Comparison of ENCODE assay signal across 20 cellular contexts in genomic region chr17:16007439-16007838, GRCh38. TPM values are rescaled to one million over a fixed set of nuclear protein-coding genes. Genes with fewer than 3 reads are reported as not detected.
DNase-seq lines count a peak whose midpoint lies in the region; ATAC-seq, FAIRE-seq and TF ChIP-seq lines count a peak whose summit lies in the region.
"Had no signal": no experiment of that assay in that cellular context is flagged by ENCODE, and none has a peak within 500 bp of the region (broad histone marks: within the 10 kb centered on the region; RNA-seq: fewer than 3 reads in every experiment).

No MANE protein-coding gene starts in this region.

- peak; percentile 72 for ATAC-seq in stimulated activated naive CD8-positive, alpha-beta T cell treated with anti-CD3 and anti-CD28 coated beads, Interleukin-15, amount 100 ng/mL, for 72 hours
- ATAC-seq in stimulated activated naive CD8-positive, alpha-beta T cell treated with anti-CD3 and anti-CD28 coated beads, Interleukin-15, Interleukin-2, amounts not matched to agents 100 U/mL and 50 U/mL, for 24 hours = no peak
- peak; percentile 69 for ATAC-seq in GM12878
- ATAC-seq in upper lobe of right lung = peak; percentile 20
- ATAC-seq in left lung = no peak

- no peaks in the 10 kb centered on the region for H3K4me1 ChIP-seq in GM12878 (ENCODE audit: control insufficient read depth, insufficient read depth, low read length)
- H3K4me1 ChIP-seq in upper lobe of right lung = peaks cover 16% of the 10 kb centered on the region
- peaks cover 0 to 30% of the 10 kb centered on the region in 2 donors for H3K4me1 ChIP-seq in left lung
- H3K4me1 ChIP-seq: Caco-2 had no signal

- SMC1A ChIA-PET in GM12878 (lab: Charles Lee; ENCODE audit: uncharacterized antibody, unreplicated experiment) = interaction anchor here (1.0 kb wide), 1 partner anchor 8 kb away, joined by 3 read pairs; no protein-coding TSS in a partner anchor

- no peaks in the 10 kb centered on the region for H3K27me3 Mint-ChIP-seq in stimulated activated naive CD8-positive, alpha-beta T cell treated with anti-CD3 and anti-CD28 coated beads, Interleukin-15, amount 100 ng/mL, for 72 hours
- H3K27me3 Mint-ChIP-seq: IgD-negative memory B cell had no signal

- no peak overlapping the region for H3K4me3 Mint-ChIP-seq in stimulated activated naive CD8-positive, alpha-beta T cell treated with anti-CD3 and anti-CD28 coated beads, Interleukin-15, amount 100 ng/mL, for 72 hours
- H3K4me3 Mint-ChIP-seq: IgD-negative memory B cell had no signal

- 94% methylated on average over 3 of the region's 3 CpGs for WGBS in GM12878 (ENCODE audit: insufficient coverage, insufficient replicate concordance, low lambda C conversion rate, missing lambda C conversion rate)

- DNase-seq in activated CD4-positive, alpha-beta T cell treated with anti-CD3 and anti-CD28 coated beads for 48 hours = peak; percentile 14
- DNase-seq in activated CD4-positive, alpha-beta T cell treated with anti-CD3 and anti-CD28 coated beads for 4 hours = no peak
- DNase-seq in stimulated activated naive CD8-positive, alpha-beta T cell treated with anti-CD3 and anti-CD28 coated beads, Interleukin-15, amount 100 ng/mL, for 72 hours = no peak
- DNase-seq in stimulated activated naive CD8-positive, alpha-beta T cell treated with anti-CD3 and anti-CD28 coated beads, Interleukin-15, Interleukin-2, amounts not matched to agents 100 U/mL and 50 U/mL, for 24 hours = no peak
- DNase-seq in GM12878 (ENCODE audit: low read depth, low spot score) = no peak
- DNase-seq in upper lobe of right lung = no peak
- DNase-seq in ecto neural progenitor cell (ENCODE audit: low spot score) = no peak
- DNase-seq in left lung = no peak
- DNase-seq: Caco-2; DMS53; HCEC 1CT; NCI-H1105; NCI-H1694 treated with DMSO at 0.1 percent for 48 hours; NCI-H69; NK-92 treated with Interleukin-12 subunit alpha and Interleukin-12 subunit beta, amount 100 ng/mL, for 24 hours; OCI-M1 had no signal

- no peaks in the 10 kb centered on the region for H3K79me2 ChIP-seq in GM12878 (ENCODE audit: control insufficient read depth, insufficient read depth, low read length)

- H3K4me3 ChIP-seq in GM12878 (no peak overlapping the region), upper lobe of right lung (no peak overlapping the region), left lung (no peak overlapping the region)

- no TSS peak for BruUV-seq in GM12878 (replicated peaks; lab: Mats Ljungman, UMichigan)

- in situ Hi-C loops in GM12878 (cut with MboI) = no loop called here

- H3K9me3 Mint-ChIP-seq in stimulated activated naive CD8-positive, alpha-beta T cell treated with anti-CD3 and anti-CD28 coated beads, Interleukin-15, amount 100 ng/mL, for 72 hours = no peaks in the 10 kb centered on the region
- H3K9me3 Mint-ChIP-seq: IgD-negative memory B cell had no signal

- intact Hi-C loops in GM12878 (cut with micrococcal nuclease; ENCODE audit: unreplicated experiment) (no loop called here), upper lobe of right lung (cut with DNase I) (no loop called here), left lung (cut with DNase I) (no loop called here)

- POLR2A ChIA-PET in GM12878 (lab: Charles Lee) = no interaction called here

- H3K27ac Mint-ChIP-seq in stimulated activated naive CD8-positive, alpha-beta T cell treated with anti-CD3 and anti-CD28 coated beads, Interleukin-15, amount 100 ng/mL, for 72 hours = peak overlapping the region in 1 of 2 donors; percentile 66

- TF ChIP-seq POLR2A in GM12878 (IDR thresholded peaks at IDR 0.05; ENCODE audit: low read depth, low read length) = no peak

- H3K9me3 ChIP-seq in GM12878 (replicated peaks; ENCODE audit: control insufficient read depth, insufficient read depth, low read length) = no peaks in the 10 kb centered on the region; the same call in 2 of the 3 replicates
- H3K9me3 ChIP-seq in upper lobe of right lung = no peaks in the 10 kb centered on the region
- no peaks in the 10 kb centered on the region for H3K9me3 ChIP-seq in left lung
- H3K9me3 ChIP-seq: Caco-2 had no signal

- RAD21 ChIA-PET in GM12878 (lab: Charles Lee; ENCODE audit: unreplicated experiment) = no interaction called here

- no peaks in the 10 kb centered on the region for H4K20me1 ChIP-seq in GM12878 (ENCODE audit: control insufficient read depth, insufficient read depth)

- no peak for TF ChIP-seq EP300 in GM12878 (IDR thresholded peaks at IDR 0.05; ENCODE audit: borderline replicate concordance in 1 of 2, control insufficient read depth in 1 of 2, low read depth in 2 of 2, low read length in 2 of 2)

- FAIRE-seq in GM12878 (lab: Jason Lieb, UNC) = no peak
- FAIRE-seq: A204.1, GM18507 had no signal

- CTCF ChIA-PET in GM12878 (lab: Yijun Ruan, JAX) = interaction anchor here (1.5 kb wide), 1 partner anchor 9 kb away, joined by 3 read pairs; no protein-coding TSS in a partner anchor

- peaks cover 49% of the 10 kb centered on the region for H3K4me1 Mint-ChIP-seq in stimulated activated naive CD8-positive, alpha-beta T cell treated with anti-CD3 and anti-CD28 coated beads, Interleukin-15, amount 100 ng/mL, for 72 hours

- TF ChIP-seq CTCF in GM12878 (IDR thresholded peaks at IDR 0.05 in 2 of 3, conservative IDR thresholded peaks at IDR 0.05 in 1 of 3; ENCODE audit: control insufficient read depth in 2 of 3, extremely low read depth in 1 of 3, insufficient read depth in 1 of 3, low read depth in 3 of 3, low read length in 3 of 3) (no peak), upper lobe of right lung (IDR thresholded peaks at IDR 0.05) (no peak), left lung (IDR thresholded peaks at IDR 0.05) (no peak)

- H3K27ac ChIP-seq in GM12878 (ENCODE audit: control insufficient read depth, insufficient read depth) (no peak overlapping the region), upper lobe of right lung (no peak overlapping the region), left lung (no peak overlapping the region)
- H3K27ac ChIP-seq: RWPE1 had no signal

- H3K27me3 ChIP-seq in GM12878 (replicated peaks in 1 of 2; ENCODE audit: control insufficient read depth in 2 of 2, insufficient read depth in 2 of 2, low read length in 1 of 2) = no peaks in the 10 kb centered on the region
- H3K27me3 ChIP-seq in upper lobe of right lung = no peaks in the 10 kb centered on the region
- H3K27me3 ChIP-seq in left lung = no peaks in the 10 kb centered on the region

- no peak overlapping the region for H2AFZ ChIP-seq in GM12878 (ENCODE audit: control insufficient read depth, low read depth, low read length)

- H3K36me3 ChIP-seq in GM12878 (ENCODE audit: control insufficient read depth in 2 of 2, insufficient read depth in 2 of 2, low read length in 1 of 2) (peaks cover 3 to 5% of the 10 kb centered on the region in 2 experiments; a peak in 2 of 4 replicates), upper lobe of right lung (peaks cover 81% of the 10 kb centered on the region), left lung (peaks cover 3 to 92% of the 10 kb centered on the region in 2 donors)

- no peak overlapping the region for H3K4me2 ChIP-seq in GM12878 (ENCODE audit: control insufficient read depth, insufficient read depth)

- no peak for TF ChIP-seq RAD21 in GM12878 (IDR thresholded peaks at IDR 0.05; ENCODE audit: insufficient read depth, low read depth, low read length)

- no peak overlapping the region for H3K9ac ChIP-seq in GM12878 (ENCODE audit: control insufficient read depth, insufficient read depth, low read length)

RNA-seq across cellular contexts. Expression of gene TTC19, which starts 7.8 kb away (rescaled TPM):
- total RNA-seq in GM12878 (2013; cell fraction: nucleolus; rRNA removed) = 60.1 and 66.5 TPM in 2 replicates
- 25.1 and 28.4 TPM in 2 replicates for total RNA-seq in GM12878 (2014; rRNA removed)
- total RNA-seq in GM12878 (2014; rRNA removed; fragmentation: Illumina TruSeq; extraction: Trizol) = 18.5 and 19.2 TPM in 2 replicates
- total RNA-seq in GM12878 (2021) = 18.4 and 21.2 TPM in 2 replicates
- 9.5 TPM for polyA plus RNA-seq in GM12878 (2011; ENCODE audit: low read depth)
- 5.3 and 8.9 TPM in 2 replicates for polyA plus RNA-seq in GM12878 (2011; rRNA removed)
- 4.7 and 4.9 TPM in 2 replicates for polyA plus RNA-seq in GM12878 (2011; cell fraction: cytosol; rRNA removed)
- polyA plus RNA-seq in GM12878 (2011; cell fraction: nucleus; rRNA removed) = 8.9 and 16.3 TPM in 2 replicates
- polyA plus RNA-seq in GM12878 (2012) = 13.1 and 15.1 TPM in 2 replicates
- polyA plus RNA-seq in GM12878 (2014; fragmentation: Illumina TruSeq; extraction: Trizol) = 21.0 and 26.5 TPM in 2 replicates
- 10 to 100 TPM in 1 of 2 experiments, 1 to 10 TPM in 1; 8.3 to 12.3 TPM for polyA plus RNA-seq in GM12878 (2014; fragmentation: Nextera tagmentation; extraction: Ambion mirVana)
- 10.8 and 14.0 TPM in 2 replicates for polyA plus RNA-seq in GM12878 (2014; rRNA removed)
- polyA plus RNA-seq in GM12878 (2016; fragmentation: Nextera tagmentation; extraction: Ambion mirVana) = 10 to 100 TPM; 26.7 to 29.8 TPM
- 7.2 and 7.7 TPM in 2 replicates for polyA minus RNA-seq in GM12878 (2011; rRNA and poly(A)+ RNA removed)
- 2.9 and 7.0 TPM in 2 replicates for polyA minus RNA-seq in GM12878 (2011; cell fraction: cytosol; rRNA and poly(A)+ RNA removed)
- polyA minus RNA-seq in GM12878 (2011; cell fraction: nucleus; rRNA and poly(A)+ RNA removed) = 14.1 and 33.3 TPM in 2 replicates
- total RNA-seq in upper lobe of right lung = 34.9 TPM
- 10 to 100 TPM; 31.6 to 34.0 TPM for total RNA-seq in left lung

RNA-seq across cellular contexts. Expression of gene ZSWIM7, which starts 7.9 kb away (rescaled TPM):
- total RNA-seq in GM12878 (2013; cell fraction: nucleolus; rRNA removed) = 1.5 and 3.7 TPM in 2 replicates
- total RNA-seq in GM12878 (2014; rRNA removed) = 10.5 and 10.8 TPM in 2 replicates
- total RNA-seq in GM12878 (2014; rRNA removed; fragmentation: Illumina TruSeq; extraction: Trizol) = 5.9 and 7.1 TPM in 2 replicates
- 8.2 and 8.6 TPM in 2 replicates for total RNA-seq in GM12878 (2021)
- 9.2 TPM for polyA plus RNA-seq in GM12878 (2011; ENCODE audit: low read depth)
- 9.8 and 10.7 TPM in 2 replicates for polyA plus RNA-seq in GM12878 (2011; rRNA removed)
- 9.8 and 11.7 TPM in 2 replicates for polyA plus RNA-seq in GM12878 (2011; cell fraction: cytosol; rRNA removed)
- polyA plus RNA-seq in GM12878 (2011; cell fraction: nucleus; rRNA removed) = 4.5 and 6.3 TPM in 2 replicates
- 3.6 and 7.4 TPM in 2 replicates for polyA plus RNA-seq in GM12878 (2012)
- 7.0 and 11.2 TPM in 2 replicates for polyA plus RNA-seq in GM12878 (2014; fragmentation: Illumina TruSeq; extraction: Trizol)
- polyA plus RNA-seq in GM12878 (2014; fragmentation: Nextera tagmentation; extraction: Ambion mirVana) = 1 to 10 TPM; 7.2 to 9.2 TPM
- polyA plus RNA-seq in GM12878 (2014; rRNA removed) = 14.6 and 17.9 TPM in 2 replicates
- 10 to 100 TPM; 25.8 to 26.6 TPM for polyA plus RNA-seq in GM12878 (2016; fragmentation: Nextera tagmentation; extraction: Ambion mirVana)
- polyA minus RNA-seq in GM12878 (2011; rRNA and poly(A)+ RNA removed) = 2.6 and 3.7 TPM in 2 replicates
- 2.5 TPM in 1 of 2 replicates, not detected in the other for polyA minus RNA-seq in GM12878 (2011; cell fraction: cytosol; rRNA and poly(A)+ RNA removed)
- polyA minus RNA-seq in GM12878 (2011; cell fraction: nucleus; rRNA and poly(A)+ RNA removed) = 0.86 and 0.97 TPM in 2 replicates
- total RNA-seq in upper lobe of right lung = 27.4 TPM
- 10 to 100 TPM; 22.6 to 26.7 TPM for total RNA-seq in left lung

Comparison
In these comparisons a context has a peak if more than half of its experiments do, and no peak if none do; other contexts are left out.
1. ATAC-seq: peak in stimulated activated naive CD8-positive, alpha-beta T cell treated with anti-CD3 and anti-CD28 coated beads, Interleukin-15, amount 100 ng/mL, for 72 hours (single experiment), GM12878 (single experiment) and upper lobe of right lung (single experiment); none in stimulated activated naive CD8-positive, alpha-beta T cell treated with anti-CD3 and anti-CD28 coated beads, Interleukin-15, Interleukin-2, amounts not matched to agents 100 U/mL and 50 U/mL, for 24 hours (single experiment) and left lung (single experiment).